In genomic region chr3:135970500-135971116, GRCh38 we compare ENCODE assay signal across 13 cellular contexts. TPM values are rescaled to one million over a fixed set of nuclear protein-coding genes. Genes with fewer than 3 reads are reported as not detected.
A peak's percentile ranks its signal among the peaks of the same experiment; 100 is the strongest.
DNase-seq lines count a peak whose midpoint lies in the region; ATAC-seq, FAIRE-seq and TF ChIP-seq lines count a peak whose summit lies in the region.
"Had no signal": no experiment of that assay in that cellular context is flagged by ENCODE, and none has a peak within 500 bp of the region (broad histone marks: within the 10 kb centered on the region; RNA-seq: fewer than 3 reads in every experiment).

No MANE protein-coding gene starts in this region.

- H3K27me3 ChIP-seq in GM12878 (replicated peaks in 1 of 2; ENCODE audit: control insufficient read depth in 2 of 2, insufficient read depth in 2 of 2, low read length in 1 of 2) = peaks cover 0 to 5% of the 10 kb centered on the region in 2 experiments; a peak in 2 of 4 replicates
- H3K27me3 ChIP-seq in keratinocyte (ENCODE audit: control insufficient read depth, extremely low read depth, insufficient read depth, low read length) = no peaks in the 10 kb centered on the region
- H3K27me3 ChIP-seq in gastroesophageal sphincter = no peaks in the 10 kb centered on the region
- H3K27me3 ChIP-seq in Caco-2 (replicated peaks; ENCODE audit: control insufficient read depth, insufficient read depth, low read length) = no peaks in the 10 kb centered on the region

- TF ChIP-seq CTCF in AG10803 (conservative IDR thresholded peaks at IDR 0.05; ENCODE audit: low read length) = no peak
- TF ChIP-seq CTCF in GM12878 (IDR thresholded peaks at IDR 0.05 in 2 of 3, conservative IDR thresholded peaks at IDR 0.05 in 1 of 3; ENCODE audit: control insufficient read depth in 2 of 3, extremely low read depth in 1 of 3, insufficient read depth in 1 of 3, low read depth in 3 of 3, low read length in 3 of 3) = no peak
- no peak for TF ChIP-seq CTCF in keratinocyte (optimal IDR thresholded peaks at IDR 0.05 in 1 of 3, IDR thresholded peaks at IDR 0.05 in 1 of 3, conservative IDR thresholded peaks at IDR 0.05 in 1 of 3; ENCODE audit: extremely low read depth in 1 of 3, insufficient read depth in 2 of 3, low read length in 3 of 3)
- no peak for TF ChIP-seq CTCF in gastroesophageal sphincter (IDR thresholded peaks at IDR 0.05)
- no peak for TF ChIP-seq CTCF in Caco-2 (IDR thresholded peaks at IDR 0.05; ENCODE audit: insufficient read depth in 1 of 2, low read depth in 1 of 2, low read length in 1 of 2, severe bottlenecking in 1 of 2, unreplicated experiment in 1 of 2)

- H3K27ac Mint-ChIP-seq in Caco-2 (ENCODE audit: unreplicated experiment) = no peak overlapping the region

- H3K4me2 ChIP-seq in GM12878 (ENCODE audit: control insufficient read depth, insufficient read depth) (no peak overlapping the region), keratinocyte (ENCODE audit: control insufficient read depth, extremely low read depth, insufficient read depth, low read depth, low read length) (peak overlapping the region; percentile 63)

- H3K4me1 ChIP-seq in GM12878 (ENCODE audit: control insufficient read depth, insufficient read depth, low read length) = no peaks in the 10 kb centered on the region; the same call in 1 of the 2 replicates
- peaks cover 36% of the 10 kb centered on the region for H3K4me1 ChIP-seq in keratinocyte (ENCODE audit: control insufficient read depth, extremely low read depth, insufficient read depth, low read length)
- peaks cover 0 to 90% (median 2%) of the 10 kb centered on the region in 3 donors for H3K4me1 ChIP-seq in gastroesophageal sphincter
- peaks cover 36% of the 10 kb centered on the region for H3K4me1 ChIP-seq in Caco-2
- H3K4me1 ChIP-seq: prostate gland had no signal

- H3K9me3 Mint-ChIP-seq in Caco-2 (ENCODE audit: unreplicated experiment) = no peaks in the 10 kb centered on the region

- H3K9me3 ChIP-seq in GM12878 (replicated peaks; ENCODE audit: control insufficient read depth, insufficient read depth, low read length) = no peaks in the 10 kb centered on the region
- no peaks in the 10 kb centered on the region for H3K9me3 ChIP-seq in keratinocyte (ENCODE audit: control insufficient read depth, low read depth, low read length)
- no peaks in the 10 kb centered on the region for H3K9me3 ChIP-seq in gastroesophageal sphincter
- H3K9me3 ChIP-seq in Caco-2 = no peaks in the 10 kb centered on the region
- H3K9me3 ChIP-seq: prostate gland had no signal

- RAD21 ChIA-PET in GM12878 (lab: Charles Lee; ENCODE audit: unreplicated experiment) = no interaction called here

- DNase-seq in AG10803 (ENCODE audit: low read depth) = peak; percentile 40
- peak; percentile 54 for DNase-seq in LHCN-M2 (ENCODE audit: low read depth)
- no peak for DNase-seq in GM12878 (ENCODE audit: low read depth, low spot score)
- peak; percentile 19 for DNase-seq in keratinocyte (ENCODE audit: low read depth, low spot score)
- DNase-seq in 8988T = no peak
- DNase-seq in Caco-2 = no peak
- DNase-seq: activated CD4-positive, CD25-positive, alpha-beta regulatory T cell treated with anti-CD3 and anti-CD28 coated beads, Interleukin-2, amount 50 U/mL, for 72 hours; DMS79; NCI-H1930; stimulated activated CD4-positive, alpha-beta T cell treated with anti-CD3 and anti-CD28 coated beads, Interleukin-1b, Interleukin-23, amount 100 ng/mL, for 48 hours had no signal

- intact Hi-C loops in GM12878 (cut with micrococcal nuclease; ENCODE audit: unreplicated experiment) (no loop called here), Caco-2 (cut with micrococcal nuclease; ENCODE audit: unreplicated experiment) (no loop called here)

- H2AFZ ChIP-seq in GM12878 (ENCODE audit: control insufficient read depth, low read depth, low read length) (no peak overlapping the region), keratinocyte (ENCODE audit: control insufficient read depth, low read length) (peak overlapping the region; percentile 24)

- no peak for TF ChIP-seq RAD21 in GM12878 (IDR thresholded peaks at IDR 0.05; ENCODE audit: insufficient read depth, low read depth, low read length)

- H3K4me1 Mint-ChIP-seq in Caco-2 (ENCODE audit: low read depth, unreplicated experiment) = peaks cover 53% of the 10 kb centered on the region

- H3K36me3 ChIP-seq in GM12878 (ENCODE audit: control insufficient read depth in 2 of 2, insufficient read depth in 2 of 2, low read length in 1 of 2) = no peaks in the 10 kb centered on the region
- peaks cover 0 to 1% of the 10 kb centered on the region in 2 experiments for H3K36me3 ChIP-seq in keratinocyte (ENCODE audit: control insufficient read depth in 2 of 2, extremely low read depth in 1 of 2, insufficient read depth in 2 of 2, low read length in 2 of 2)
- H3K36me3 ChIP-seq in gastroesophageal sphincter = no peaks in the 10 kb centered on the region
- H3K36me3 ChIP-seq in Caco-2 (ENCODE audit: control insufficient read depth, insufficient read depth, low read length) = no peaks in the 10 kb centered on the region; the same call in 1 of the 2 replicates
- H3K36me3 ChIP-seq: prostate gland had no signal

- no peak overlapping the region for H3K4me3 ChIP-seq in AG10803 (ENCODE audit: low read length)
- no peak overlapping the region for H3K4me3 ChIP-seq in GM12878
- no peak overlapping the region for H3K4me3 ChIP-seq in keratinocyte (ENCODE audit: control insufficient read depth in 2 of 3, extremely low read depth in 1 of 3, insufficient read depth in 2 of 3, low read depth in 1 of 3, low read length in 3 of 3)
- no peak overlapping the region for H3K4me3 ChIP-seq in gastroesophageal sphincter
- no peak overlapping the region for H3K4me3 ChIP-seq in Caco-2 (ENCODE audit: low read depth, low read length)
- H3K4me3 ChIP-seq: prostate gland had no signal

- no peaks in the 10 kb centered on the region for H3K27me3 Mint-ChIP-seq in Caco-2 (ENCODE audit: insufficient read depth, unreplicated experiment)

- FAIRE-seq in GM12878 (lab: Jason Lieb, UNC) = no peak
- peak; percentile 93 for FAIRE-seq in keratinocyte (lab: Jason Lieb, UNC)

- no peaks in the 10 kb centered on the region for H3K9me1 ChIP-seq in keratinocyte (ENCODE audit: control insufficient read depth, extremely low read depth, insufficient read depth, low read length)

- SMC1A ChIA-PET in GM12878 (lab: Charles Lee; ENCODE audit: uncharacterized antibody, unreplicated experiment) = no interaction called here

- CTCF ChIA-PET in GM12878 (lab: Yijun Ruan, JAX) = no interaction called here
- CTCF ChIA-PET in Caco-2 (lab: Charles Lee) = no interaction called here

- H3K36me3 Mint-ChIP-seq in Caco-2 (ENCODE audit: insufficient read depth, unreplicated experiment) = no peaks in the 10 kb centered on the region

- BruUV-seq in GM12878 (replicated peaks; lab: Mats Ljungman, UMichigan) (no TSS peak), Caco-2 (replicated peaks; lab: Mats Ljungman, UMichigan) (no TSS peak)

- WGBS in GM12878 (ENCODE audit: insufficient coverage, insufficient replicate concordance, low lambda C conversion rate, missing lambda C conversion rate) = 0% methylated on average over 1 of the region's 1 CpG
- WGBS in gastroesophageal sphincter (ENCODE audit: low coverage in 1 of 2), 2 donors = 80 to 81% methylated on average over 1 of the region's 1 CpG

- H3K79me2 ChIP-seq in GM12878 (ENCODE audit: control insufficient read depth, insufficient read depth, low read length) (no peaks in the 10 kb centered on the region), keratinocyte (ENCODE audit: control insufficient read depth, insufficient read depth, low read length) (peaks cover 76% of the 10 kb centered on the region)

- H3K4me3 Mint-ChIP-seq in Caco-2 (ENCODE audit: unreplicated experiment) = no peak overlapping the region

- dilution Hi-C loops in keratinocyte (cut with MboI; ENCODE audit: extremely low pct_ligation_motif_present, low sequenced_read_pairs) = no loop called here

- in situ Hi-C loops in GM12878 (cut with MboI) = no loop called here

- no peak overlapping the region for H3K27ac ChIP-seq in GM12878 (ENCODE audit: control insufficient read depth, insufficient read depth)
- H3K27ac ChIP-seq in keratinocyte (ENCODE audit: control insufficient read depth, insufficient read depth, low read length) = peak overlapping the region; percentile 19
- no peak overlapping the region for H3K27ac ChIP-seq in gastroesophageal sphincter
- H3K27ac ChIP-seq: prostate gland had no signal

- TF ChIP-seq EP300 in GM12878 (IDR thresholded peaks at IDR 0.05; ENCODE audit: borderline replicate concordance in 1 of 2, control insufficient read depth in 1 of 2, low read depth in 2 of 2, low read length in 2 of 2) (no peak), gastroesophageal sphincter (IDR thresholded peaks at IDR 0.05) (no peak)

- TF ChIP-seq POLR2A in GM12878 (IDR thresholded peaks at IDR 0.05; ENCODE audit: low read depth, low read length) = no peak
- no peak for TF ChIP-seq POLR2A in gastroesophageal sphincter (IDR thresholded peaks at IDR 0.05)

- no peak overlapping the region for H3K9ac ChIP-seq in GM12878 (ENCODE audit: control insufficient read depth, insufficient read depth, low read length)
- no peak overlapping the region for H3K9ac ChIP-seq in keratinocyte (ENCODE audit: control insufficient read depth, extremely low read depth, insufficient read depth, low read length)

- POLR2A ChIA-PET in GM12878 (lab: Charles Lee) = no interaction called here
- POLR2A ChIA-PET in Caco-2 (lab: Charles Lee) = no interaction called here

- ATAC-seq in GM12878 = no peak
- no peak for ATAC-seq in gastroesophageal sphincter
- no peak for ATAC-seq in GM19023 (IDR thresholded peaks at IDR 0.05; ENCODE audit: unreplicated experiment)

- H4K20me1 ChIP-seq in GM12878 (ENCODE audit: control insufficient read depth, insufficient read depth) (no peaks in the 10 kb centered on the region), keratinocyte (ENCODE audit: control insufficient read depth, extremely low read depth, insufficient read depth, low read length) (no peaks in the 10 kb centered on the region)

RNA-seq across cellular contexts. Expression of gene PPP2R3A, which starts 5.1 kb away (rescaled TPM):
- total RNA-seq in LHCN-M2 (2014; rRNA removed) (15.3 and 16.4 TPM in 2 replicates), GM12878 (2014; rRNA removed) (under 0.01 TPM in 1 of 2 replicates, not detected in the other), GM12878 (2014; rRNA removed; fragmentation: Illumina TruSeq; extraction: Trizol) (not detected in 2 replicates), GM12878 (2021) (0.08 TPM in 1 of 2 replicates, not detected in the other), gastroesophageal sphincter (10 to 100 TPM; 22.5 to 31.8 (median 27.8) TPM), Caco-2 (2022) (9.5 and 10.2 TPM in 2 replicates)
- 6.7 TPM for polyA plus RNA-seq in LHCN-M2 (2012)
- 0.06 TPM in 1 of 2 replicates, not detected in the other for total RNA-seq in GM12878 (2013; cell fraction: nucleolus; rRNA removed)
- polyA plus RNA-seq in GM12878 (2011; ENCODE audit: low read depth) = not detected
- polyA plus RNA-seq in GM12878 (2011; rRNA removed) (not detected in 2 replicates), GM12878 (2014; fragmentation: Illumina TruSeq; extraction: Trizol) (not detected in 2 replicates), GM12878 (2014; fragmentation: Nextera tagmentation; extraction: Ambion mirVana) (under 1 TPM; 0.02 to 0.16 TPM), GM12878 (2014; rRNA removed) (not detected in 2 replicates), GM12878 (2016; fragmentation: Nextera tagmentation; extraction: Ambion mirVana) (under 1 TPM; 0.06 to 0.09 TPM), keratinocyte (10.3 to 11.8 TPM (median 11.1 TPM) in 3 replicates)
- polyA plus RNA-seq in GM12878 (2011; cell fraction: cytosol; rRNA removed) = 0.01 TPM in 1 of 2 replicates, not detected in the other
- polyA plus RNA-seq in GM12878 (2011; cell fraction: nucleus; rRNA removed) = not detected in 2 replicates
- 0.07 TPM in 2 replicates for polyA plus RNA-seq in GM12878 (2012)
- 0.15 and 0.37 TPM in 2 replicates for polyA minus RNA-seq in GM12878 (2011; rRNA and poly(A)+ RNA removed)
- polyA minus RNA-seq in GM12878 (2011; cell fraction: cytosol; rRNA and poly(A)+ RNA removed) = not detected in 2 replicates
- polyA minus RNA-seq in GM12878 (2011; cell fraction: nucleus; rRNA and poly(A)+ RNA removed) = not detected in 2 replicates
- polyA plus RNA-seq in keratinocyte (2011; ENCODE audit: low read depth) = 8.8 TPM
- 5.2 and 9.6 TPM in 2 replicates for polyA plus RNA-seq in keratinocyte (2011; cell fraction: cytosol; rRNA removed)
- polyA plus RNA-seq in keratinocyte (2011; cell fraction: nucleus; rRNA removed) = 10.3 and 10.9 TPM in 2 replicates
- polyA plus RNA-seq in keratinocyte (2012; ENCODE audit: low replicate concordance) = 6.7 and 10.7 TPM in 2 replicates
- polyA minus RNA-seq in keratinocyte = 17.9 to 30.8 TPM (median 22.1 TPM) in 3 replicates
- 9.0 TPM for polyA minus RNA-seq in keratinocyte (2011; cell fraction: cytosol; rRNA and poly(A)+ RNA removed)
- polyA minus RNA-seq in keratinocyte (2011; cell fraction: nucleus; rRNA and poly(A)+ RNA removed) = 14.4 and 29.9 TPM in 2 replicates

Comparison
In these comparisons a context has a peak if more than half of its experiments do, and no peak if none do; other contexts are left out.
1. DNase-seq: peak in AG10803 (single experiment), LHCN-M2 (single experiment) and keratinocyte (single experiment); none in GM12878 (single experiment), 8988T (single experiment) and Caco-2 (0 of 2).